ENCODE assay signal across 10 cellular contexts in genomic region chr3:61236556-61236955, GRCh38. TPM values are rescaled to one million over a fixed set of nuclear protein-coding genes. Genes with fewer than 3 reads are reported as not detected.
A peak's percentile ranks its signal among the peaks of the same experiment; 100 is the strongest.
DNase-seq lines count a peak whose midpoint lies in the region; ATAC-seq and TF ChIP-seq lines count a peak whose summit lies in the region.
"Had no signal": no experiment of that assay in that cellular context is flagged by ENCODE, and none has a peak within 500 bp of the region (broad histone marks: within the 10 kb centered on the region; RNA-seq: fewer than 3 reads in every experiment).

No MANE protein-coding gene starts in this region.

- no peak overlapping the region for H3K4me3 Mint-ChIP-seq in endodermal cell
- H3K4me3 Mint-ChIP-seq in activated T-cell treated with anti-CD3 and anti-CD28 coated beads, Interleukin-2, amount 50 U/mL, for 24 hours: no peak overlapping the region

- H3K36me3 ChIP-seq in endodermal cell (ENCODE audit: control insufficient read depth, insufficient read depth, low read length) (no peaks in the 10 kb centered on the region), PC-9 (ENCODE audit: low read depth) (no peaks in the 10 kb centered on the region)

- no peaks in the 10 kb centered on the region for H3K9me2 ChIP-seq in PC-9 (ENCODE audit: insufficient read depth)

- H3K4me3 ChIP-seq in endodermal cell (ENCODE audit: low read length) (no peak overlapping the region), PC-9 (no peak overlapping the region)
- H3K4me3 ChIP-seq: skin epidermis had no signal

- peak; percentile 51 for DNase-seq in endodermal cell
- no peak for DNase-seq in substantia nigra (lab: John Stamatoyannopoulos, UW)
- no peak for DNase-seq in PC-9
- no peak for DNase-seq in germinal center (ENCODE audit: low spot score)
- DNase-seq in activated T-cell treated with anti-CD3 and anti-CD28 coated beads, Interleukin-2, amount 50 U/mL, for 24 hours: no peak

- no peaks in the 10 kb centered on the region for H3K36me3 Mint-ChIP-seq in endodermal cell (ENCODE audit: low read depth)
- no peaks in the 10 kb centered on the region for H3K36me3 Mint-ChIP-seq in activated T-cell treated with anti-CD3 and anti-CD28 coated beads, Interleukin-2, amount 50 U/mL, for 24 hours (ENCODE audit: low read depth)

- H3K9ac ChIP-seq in endodermal cell (ENCODE audit: extremely low read depth, low read length, poor library complexity, severe bottlenecking): no peak overlapping the region

- H3K27ac ChIP-seq in endodermal cell (ENCODE audit: low read depth, low read length) (no peak overlapping the region), substantia nigra (ENCODE audit: low read depth, low read length, poor library complexity, severe bottlenecking) (no peak overlapping the region), PC-9 (no peak overlapping the region)
- H3K27ac ChIP-seq: skin epidermis had no signal

- no peaks in the 10 kb centered on the region for H3F3A ChIP-seq in PC-9 (ENCODE audit: insufficient read depth, low read depth)

- no peak overlapping the region for H2AFZ ChIP-seq in PC-9

- peaks cover 4% of the 10 kb centered on the region for H3K4me1 ChIP-seq in endodermal cell (ENCODE audit: control insufficient read depth, insufficient read depth, low read length)
- H3K4me1 ChIP-seq in PC-9 (replicated peaks; ENCODE audit: insufficient read depth): no peaks in the 10 kb centered on the region

- H3K4me1 Mint-ChIP-seq in endodermal cell: peaks cover 22% of the 10 kb centered on the region
- H3K4me1 Mint-ChIP-seq in activated T-cell treated with anti-CD3 and anti-CD28 coated beads, Interleukin-2, amount 50 U/mL, for 24 hours (ENCODE audit: low read depth): peaks cover 3% of the 10 kb centered on the region

- no peak overlapping the region for H3K4me2 ChIP-seq in PC-9

- no TSS peak for BruUV-seq in PC-9 (replicated peaks; lab: Mats Ljungman, UMichigan)

- TF ChIP-seq CTCF in endodermal cell (conservative IDR thresholded peaks at IDR 0.05) (no peak), PC-9 (conservative IDR thresholded peaks at IDR 0.05) (no peak)

- H3K9me3 Mint-ChIP-seq in endodermal cell: no peaks in the 10 kb centered on the region
- no peaks in the 10 kb centered on the region for H3K9me3 Mint-ChIP-seq in activated T-cell treated with anti-CD3 and anti-CD28 coated beads, Interleukin-2, amount 50 U/mL, for 24 hours

- no peaks in the 10 kb centered on the region for H3K27me3 Mint-ChIP-seq in endodermal cell (ENCODE audit: insufficient read depth)
- H3K27me3 Mint-ChIP-seq in activated T-cell treated with anti-CD3 and anti-CD28 coated beads, Interleukin-2, amount 50 U/mL, for 24 hours: no peaks in the 10 kb centered on the region

- no peaks in the 10 kb centered on the region for H3K79me2 ChIP-seq in PC-9 (ENCODE audit: low read depth)

- ATAC-seq in GM18502 (IDR thresholded peaks at IDR 0.05; ENCODE audit: poor library complexity, unreplicated experiment) (peak; percentile 92), GM19468 (IDR thresholded peaks at IDR 0.05; ENCODE audit: extremely low read depth, unreplicated experiment) (peak; percentile 83), HG03095 (IDR thresholded peaks at IDR 0.05; ENCODE audit: unreplicated experiment) (peak; percentile 88)

- H3K27me3 ChIP-seq in endodermal cell (ENCODE audit: control insufficient read depth, insufficient read depth, low read length, poor library complexity, severe bottlenecking) (no peaks in the 10 kb centered on the region), PC-9 (ENCODE audit: insufficient read depth, low read depth) (no peaks in the 10 kb centered on the region)

- POLR2A ChIA-PET in PC-9 (lab: Charles Lee; ENCODE audit: unreplicated experiment): interaction anchor here (0.6 kb wide), 1 partner anchor 8 kb away, joined by 4 read pairs; no protein-coding TSS in a partner anchor

- no peaks in the 10 kb centered on the region for H4K20me1 ChIP-seq in PC-9 (ENCODE audit: insufficient read depth)

- H3K27ac Mint-ChIP-seq in endodermal cell: no peak overlapping the region
- no peak overlapping the region for H3K27ac Mint-ChIP-seq in activated T-cell treated with anti-CD3 and anti-CD28 coated beads, Interleukin-2, amount 50 U/mL, for 24 hours

- H3K9me3 ChIP-seq in endodermal cell (ENCODE audit: control insufficient read depth, low read length) (no peaks in the 10 kb centered on the region), PC-9 (ENCODE audit: insufficient read depth, low read depth) (no peaks in the 10 kb centered on the region)

- intact Hi-C loops in PC-9 (cut with micrococcal nuclease; ENCODE audit: unreplicated experiment): no loop called here

- CTCF ChIA-PET in PC-9 (lab: Charles Lee): no interaction called here

RNA-seq across cellular contexts. Expression of gene FHIT, which starts 14.7 kb away (rescaled TPM):
- total RNA-seq in endodermal cell (10 to 100 TPM in 1 of 2 donors, 1 to 10 TPM in 1; 6.8 to 12.3 TPM), PC-9 (2021) (7.6 and 9.8 TPM in 2 replicates)
- 2.0 TPM for polyA plus RNA-seq in endodermal cell (2013, experiment 1 of 2)
- polyA plus RNA-seq in endodermal cell (2013, experiment 2 of 2): 2.4 TPM
- total RNA-seq: HT1080 had no signal
